Comparison of ENCODE assay signal across 14 cellular contexts in the genomic region with DNA sequence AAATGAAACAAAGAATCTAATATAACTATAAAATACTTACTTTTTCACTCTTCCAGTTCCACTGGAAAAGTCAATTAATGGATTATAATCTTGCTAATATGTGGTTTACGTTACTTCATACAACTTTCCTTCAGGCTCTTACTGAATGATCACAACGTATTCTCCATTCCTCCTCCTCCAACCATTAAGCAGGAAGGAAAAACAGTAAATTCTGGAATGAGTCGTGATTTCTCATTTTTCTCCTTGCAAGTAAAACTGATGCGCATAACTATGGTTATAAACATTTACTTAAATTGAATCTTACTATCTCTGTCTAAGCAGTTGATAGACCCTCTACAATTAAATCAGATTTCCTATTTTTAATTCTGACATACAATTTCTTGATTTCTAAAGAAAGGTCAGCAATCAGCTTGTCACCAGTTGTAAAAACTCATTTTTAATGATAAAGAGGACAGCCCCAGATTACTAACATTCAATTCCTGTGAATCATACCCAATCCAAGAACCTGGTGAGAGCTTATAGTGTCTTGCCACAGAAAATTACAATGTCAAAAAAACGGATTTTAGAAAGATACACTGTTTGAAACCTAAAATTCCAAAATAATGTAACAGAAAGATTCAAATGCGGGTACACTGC.
DNase-seq lines count a peak whose midpoint lies in the region; ATAC-seq and TF ChIP-seq lines count a peak whose summit lies in the region.
"Had no signal": no experiment of that assay in that cellular context is flagged by ENCODE, and none has a peak within 500 bp of the region (broad histone marks: within the 10 kb centered on the region; RNA-seq: fewer than 3 reads in every experiment).

No MANE protein-coding gene starts in this region.

- no TSS peak for BruUV-seq in PC-9 (replicated peaks; lab: Mats Ljungman, UMichigan)

- peak overlapping the region; percentile 15; the same call in 1 of the 2 replicates for H3K27ac ChIP-seq in PC-9
- H3K27ac ChIP-seq: right lobe of liver, upper lobe of left lung had no signal

- POLR2A ChIA-PET in PC-9 (lab: Charles Lee; ENCODE audit: unreplicated experiment) = interaction anchor here (0.5 to 0.9 kb wide), 2 partner anchors 237 to 291 kb away, joined by 3 to 12 read pairs; no protein-coding TSS in a partner anchor

- TF ChIP-seq CTCF in PC-9 (conservative IDR thresholded peaks at IDR 0.05) = no peak

- DNase-seq in GM04503 (ENCODE audit: low read depth) (peak; percentile 24), PC-9 (peak in 1 of 2 experiments; percentile 40), dermis blood vessel endothelial cell (peak; percentile 28), non-pigmented ciliary epithelial cell (ENCODE audit: low read depth) (peak; percentile 17)
- no peak for DNase-seq in activated CD4-positive, alpha-beta T cell treated with anti-CD3 and anti-CD28 coated beads, Interleukin-2, amount 50 U/mL, for 1 hour
- DNase-seq: NCI-H524, right lobe of liver, T-cell, upper lobe of left lung had no signal

- intact Hi-C loops in PC-9 (cut with micrococcal nuclease; ENCODE audit: unreplicated experiment) = no loop called here

- H3K27me3 ChIP-seq in PC-9 (ENCODE audit: insufficient read depth, low read depth) = no peaks in the 10 kb centered on the region
- H3K27me3 ChIP-seq: right lobe of liver, upper lobe of left lung had no signal

- no peaks in the 10 kb centered on the region for H3K9me3 ChIP-seq in PC-9 (ENCODE audit: insufficient read depth, low read depth)
- H3K9me3 ChIP-seq: right lobe of liver, upper lobe of left lung had no signal

- ATAC-seq in GM21717 (IDR thresholded peaks at IDR 0.05; ENCODE audit: unreplicated experiment) = no peak
- ATAC-seq in GM19455 (IDR thresholded peaks at IDR 0.05; ENCODE audit: unreplicated experiment) = no peak
- no peak for ATAC-seq in GM19328 (IDR thresholded peaks at IDR 0.05; ENCODE audit: unreplicated experiment)
- ATAC-seq: K562; right lobe of liver; stimulated activated memory B cell treated with anti-CD40 and anti-IgM and Interleukin-4, amounts not matched to agents 10 μg/mL and 1 μg/mL and 100 μg/mL, for 72 hours; T-cell had no signal

- H4K20me1 ChIP-seq in PC-9 (ENCODE audit: insufficient read depth) = 0 out of 2 replicates have a peak, but pooled peaks cover 2% of the 10 kb centered on the region

- no peak overlapping the region for H3K4me3 ChIP-seq in PC-9
- H3K4me3 ChIP-seq: K562, right lobe of liver, upper lobe of left lung had no signal

- no peak overlapping the region for H2AFZ ChIP-seq in PC-9

- 0 out of 2 replicates have a peak, but pooled peaks cover 6% of the 10 kb centered on the region for H3F3A ChIP-seq in PC-9 (ENCODE audit: insufficient read depth, low read depth)

- H3K4me2 ChIP-seq in PC-9 = no peak overlapping the region

- H3K9me2 ChIP-seq in PC-9 (ENCODE audit: insufficient read depth) = no peaks in the 10 kb centered on the region

- no peaks in the 10 kb centered on the region for H3K79me2 ChIP-seq in PC-9 (ENCODE audit: low read depth)

- CTCF ChIA-PET in PC-9 (lab: Charles Lee) = no interaction called here

- peaks cover 21% of the 10 kb centered on the region for H3K36me3 ChIP-seq in PC-9 (ENCODE audit: low read depth)
- H3K36me3 ChIP-seq: upper lobe of left lung had no signal

- peaks cover 6% of the 10 kb centered on the region; the same call in 1 of the 2 replicates for H3K4me1 ChIP-seq in PC-9 (replicated peaks; ENCODE audit: insufficient read depth)
- H3K4me1 ChIP-seq: right lobe of liver, upper lobe of left lung had no signal
